In the genomic region with DNA sequence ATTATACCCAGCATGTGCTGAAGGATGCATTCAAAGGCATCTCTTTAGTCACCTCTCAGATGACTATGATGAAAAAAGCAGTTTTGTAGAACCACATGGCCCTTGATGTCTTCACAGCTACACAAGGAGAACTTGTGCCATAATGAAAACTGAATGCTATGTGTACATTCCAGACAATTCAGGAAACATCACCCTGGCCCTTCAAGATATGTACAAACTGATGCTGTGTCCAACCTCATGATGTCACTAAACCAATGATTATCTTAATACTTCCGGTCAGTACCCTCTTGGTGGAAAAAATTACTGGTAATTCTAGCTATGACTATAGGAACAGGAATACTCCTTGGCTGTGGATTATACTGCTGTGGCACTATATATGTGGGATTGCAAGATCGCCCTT, we compare ENCODE assay signal across 1 cellular context.
TF ChIP-seq lines count a peak whose summit lies in the region.

No MANE protein-coding gene starts in this region.

TF ChIP-seq in HepG2, 621 proteins besides CTCF, POLR2A, EP300 and RAD21:
- TF ChIP-seq SIX1 (CRISPR knock-in tag; IDR thresholded peaks at IDR 0.05; ENCODE audit: borderline replicate concordance): no peak
- TF ChIP-seq, protein P1, sequence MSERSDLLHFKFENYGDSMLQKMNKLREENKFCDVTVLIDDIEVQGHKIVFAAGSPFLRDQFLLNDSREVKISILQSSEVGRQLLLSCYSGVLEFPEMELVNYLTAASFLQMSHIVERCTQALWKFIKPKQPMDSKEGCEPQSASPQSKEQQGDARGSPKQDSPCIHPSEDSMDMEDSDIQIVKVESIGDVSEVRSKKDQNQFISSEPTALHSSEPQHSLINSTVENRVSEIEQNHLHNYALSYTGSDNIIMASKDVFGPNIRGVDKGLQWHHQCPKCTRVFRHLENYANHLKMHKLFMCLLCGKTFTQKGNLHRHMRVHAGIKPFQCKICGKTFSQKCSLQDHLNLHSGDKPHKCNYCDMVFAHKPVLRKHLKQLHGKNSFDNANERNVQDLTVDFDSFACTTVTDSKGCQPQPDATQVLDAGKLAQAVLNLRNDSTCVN (CRISPR knock-in tag; IDR thresholded peaks at IDR 0.05; ENCODE audit: borderline replicate concordance): no peak
- TF ChIP-seq, protein P2, sequence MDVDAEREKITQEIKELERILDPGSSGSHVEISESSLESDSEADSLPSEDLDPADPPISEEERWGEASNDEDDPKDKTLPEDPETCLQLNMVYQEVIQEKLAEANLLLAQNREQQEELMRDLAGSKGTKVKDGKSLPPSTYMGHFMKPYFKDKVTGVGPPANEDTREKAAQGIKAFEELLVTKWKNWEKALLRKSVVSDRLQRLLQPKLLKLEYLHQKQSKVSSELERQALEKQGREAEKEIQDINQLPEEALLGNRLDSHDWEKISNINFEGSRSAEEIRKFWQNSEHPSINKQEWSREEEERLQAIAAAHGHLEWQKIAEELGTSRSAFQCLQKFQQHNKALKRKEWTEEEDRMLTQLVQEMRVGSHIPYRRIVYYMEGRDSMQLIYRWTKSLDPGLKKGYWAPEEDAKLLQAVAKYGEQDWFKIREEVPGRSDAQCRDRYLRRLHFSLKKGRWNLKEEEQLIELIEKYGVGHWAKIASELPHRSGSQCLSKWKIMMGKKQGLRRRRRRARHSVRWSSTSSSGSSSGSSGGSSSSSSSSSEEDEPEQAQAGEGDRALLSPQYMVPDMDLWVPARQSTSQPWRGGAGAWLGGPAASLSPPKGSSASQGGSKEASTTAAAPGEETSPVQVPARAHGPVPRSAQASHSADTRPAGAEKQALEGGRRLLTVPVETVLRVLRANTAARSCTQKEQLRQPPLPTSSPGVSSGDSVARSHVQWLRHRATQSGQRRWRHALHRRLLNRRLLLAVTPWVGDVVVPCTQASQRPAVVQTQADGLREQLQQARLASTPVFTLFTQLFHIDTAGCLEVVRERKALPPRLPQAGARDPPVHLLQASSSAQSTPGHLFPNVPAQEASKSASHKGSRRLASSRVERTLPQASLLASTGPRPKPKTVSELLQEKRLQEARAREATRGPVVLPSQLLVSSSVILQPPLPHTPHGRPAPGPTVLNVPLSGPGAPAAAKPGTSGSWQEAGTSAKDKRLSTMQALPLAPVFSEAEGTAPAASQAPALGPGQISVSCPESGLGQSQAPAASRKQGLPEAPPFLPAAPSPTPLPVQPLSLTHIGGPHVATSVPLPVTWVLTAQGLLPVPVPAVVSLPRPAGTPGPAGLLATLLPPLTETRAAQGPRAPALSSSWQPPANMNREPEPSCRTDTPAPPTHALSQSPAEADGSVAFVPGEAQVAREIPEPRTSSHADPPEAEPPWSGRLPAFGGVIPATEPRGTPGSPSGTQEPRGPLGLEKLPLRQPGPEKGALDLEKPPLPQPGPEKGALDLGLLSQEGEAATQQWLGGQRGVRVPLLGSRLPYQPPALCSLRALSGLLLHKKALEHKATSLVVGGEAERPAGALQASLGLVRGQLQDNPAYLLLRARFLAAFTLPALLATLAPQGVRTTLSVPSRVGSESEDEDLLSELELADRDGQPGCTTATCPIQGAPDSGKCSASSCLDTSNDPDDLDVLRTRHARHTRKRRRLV (CRISPR knock-in tag; IDR thresholded peaks at IDR 0.05): no peak
- peak; percentile 28; the same call in 1 of the 2 replicates for TF ChIP-seq CREB1 (IDR thresholded peaks at IDR 0.05)
- TF ChIP-seq CREB1 (CRISPR knock-in tag; IDR thresholded peaks at IDR 0.05): no peak
